Comparison of ENCODE assay signal across 9 cellular contexts in the genomic region with DNA sequence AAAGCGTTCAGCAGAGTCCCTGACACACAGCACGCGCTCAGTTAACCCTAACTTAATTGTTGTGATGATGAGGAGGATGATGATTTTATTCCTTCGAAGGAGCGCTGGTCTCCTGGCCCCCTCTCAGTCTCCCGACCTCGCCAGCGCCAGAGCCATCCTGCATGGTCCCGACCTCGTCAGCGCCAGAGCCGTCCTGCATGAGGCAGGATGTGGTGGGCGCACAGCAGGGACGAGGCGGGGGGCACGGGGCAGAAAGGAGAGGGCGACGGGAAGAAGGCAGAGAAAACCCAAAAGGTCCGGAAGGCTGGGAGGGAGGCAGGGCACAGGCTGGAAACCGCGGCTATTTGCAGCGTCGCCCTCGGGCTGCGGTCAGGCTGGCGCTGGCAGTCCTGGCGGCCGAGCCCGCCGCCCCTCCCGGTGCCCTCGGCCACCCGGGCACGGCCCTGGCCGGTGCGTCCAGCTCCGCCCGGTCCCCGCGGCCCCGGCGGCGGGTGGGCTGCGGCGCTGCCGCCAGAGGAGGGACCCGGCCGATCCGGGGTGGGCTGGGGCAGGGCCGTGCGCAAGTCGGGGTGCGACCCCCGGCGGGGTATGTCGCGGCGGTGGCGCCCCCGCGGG. TPM values are rescaled to one million over a fixed set of nuclear protein-coding genes. Genes with fewer than 3 reads are reported as not detected.
DNase-seq lines count a peak whose midpoint lies in the region; TF ChIP-seq lines count a peak whose summit lies in the region.
"Had no signal": no experiment of that assay in that cellular context is flagged by ENCODE, and none has a peak within 500 bp of the region (broad histone marks: within the 10 kb centered on the region; RNA-seq: fewer than 3 reads in every experiment).

No MANE protein-coding gene starts in this region.

- H4K20me1 ChIP-seq in PC-9 (ENCODE audit: insufficient read depth): no peaks in the 10 kb centered on the region

- H2AFZ ChIP-seq in PC-9: no peak overlapping the region
- no peak overlapping the region for H2AFZ ChIP-seq in neuron (ENCODE audit: low read depth, low read length)

- intact Hi-C loops in PC-9 (cut with micrococcal nuclease; ENCODE audit: unreplicated experiment): loop anchor here (2.0 to 5.0 kb wide), 2 partner anchors 144 to 282 kb away; partner anchors contain the start of gene SLC35B1

- CTCF ChIA-PET in PC-9 (lab: Charles Lee): no interaction called here

- H3F3A ChIP-seq in PC-9 (ENCODE audit: insufficient read depth, low read depth): 0 out of 2 replicates have a peak, but pooled peaks cover 5% of the 10 kb centered on the region

- H3K4me3 ChIP-seq in PC-9: peak overlapping the region; percentile 56; the same call in 1 of the 2 replicates
- H3K4me3 ChIP-seq in epithelial cell of proximal tubule (ENCODE audit: low read depth, low read length): peak overlapping the region; percentile 60
- peak overlapping the region; percentile 37 for H3K4me3 ChIP-seq in neuron (ENCODE audit: low read length)

- no peak for DNase-seq in PC-9
- no peak for DNase-seq in epithelial cell of proximal tubule (ENCODE audit: low read depth)
- no peak for DNase-seq in HPDE6-E6E7 (ENCODE audit: extremely low spot score)
- DNase-seq in DMS 273 treated with DMSO at 0.1 percent for 48 hours (lab: John Stamatoyannopoulos, UW): no peak
- no peak for DNase-seq in OCI-M1 (lab: John Stamatoyannopoulos, UW)
- DNase-seq in islet precursor cell: no peak

- H3K4me1 ChIP-seq in ES-I3 (ENCODE audit: insufficient read depth, low read length) (peaks cover 11% of the 10 kb centered on the region), PC-9 (replicated peaks; ENCODE audit: insufficient read depth) (peaks cover 5% of the 10 kb centered on the region), neuron (ENCODE audit: insufficient read depth, low read length) (peaks cover 10% of the 10 kb centered on the region)

- peak overlapping the region; percentile 77 for H3K4me2 ChIP-seq in PC-9

- H3K9me3 ChIP-seq in ES-I3 (ENCODE audit: control insufficient read depth, insufficient read depth, low read length) (no peaks in the 10 kb centered on the region), PC-9 (ENCODE audit: insufficient read depth, low read depth) (no peaks in the 10 kb centered on the region), neuron (ENCODE audit: low read length) (no peaks in the 10 kb centered on the region)

- H3K36me3 ChIP-seq in ES-I3 (ENCODE audit: insufficient read depth, low read length) (0 out of 2 replicates have a peak, but pooled peaks cover 3% of the 10 kb centered on the region), PC-9 (ENCODE audit: low read depth) (no peaks in the 10 kb centered on the region), neuron (ENCODE audit: insufficient read depth, low read length) (no peaks in the 10 kb centered on the region)

- TF ChIP-seq CTCF in PC-9 (conservative IDR thresholded peaks at IDR 0.05) (no peak), epithelial cell of proximal tubule (conservative IDR thresholded peaks at IDR 0.05; ENCODE audit: low read depth, low read length) (no peak)

- POLR2A ChIA-PET in PC-9 (lab: Charles Lee; ENCODE audit: unreplicated experiment): no interaction called here

- no peaks in the 10 kb centered on the region for H3K9me2 ChIP-seq in PC-9 (ENCODE audit: insufficient read depth)

- peak overlapping the region; percentile 61 for H3K9ac ChIP-seq in ES-I3 (ENCODE audit: low read depth, low read length)

- H3K27ac ChIP-seq in PC-9: no peak overlapping the region

- no TSS peak for BruUV-seq in PC-9 (replicated peaks; lab: Mats Ljungman, UMichigan)

- H3K27me3 ChIP-seq in PC-9 (ENCODE audit: insufficient read depth, low read depth) (peaks cover 50% of the 10 kb centered on the region), neuron (ENCODE audit: insufficient read depth, low read length) (peaks cover 57% of the 10 kb centered on the region)

- H3K79me2 ChIP-seq in PC-9 (ENCODE audit: low read depth): no peaks in the 10 kb centered on the region

RNA-seq across cellular contexts. Expression of gene TAC4, which starts 3.0 kb away (rescaled TPM):
- not detected in 2 replicates for total RNA-seq in PC-9 (2021)
- not detected in 2 replicates for total RNA-seq in epithelial cell of proximal tubule
- total RNA-seq: LHCN-M2 had no signal
